1 cellular context compared by ENCODE assay signal in genomic region chr3:57948782-57949242, GRCh38.
TF ChIP-seq lines count a peak whose summit lies in the region.

No MANE protein-coding gene starts in this region.

TF ChIP-seq in HepG2, 621 proteins besides CTCF, POLR2A, EP300 and RAD21 (continued from another document and continues in another):
- TF ChIP-seq NFAT5 (CRISPR knock-in tag; IDR thresholded peaks at IDR 0.05): no peak
- TF ChIP-seq CBFB (CRISPR knock-in tag; IDR thresholded peaks at IDR 0.05): no peak
- no peak for TF ChIP-seq SP4 (CRISPR knock-in tag; IDR thresholded peaks at IDR 0.05)
- no peak for TF ChIP-seq GPN1 (CRISPR knock-in tag; IDR thresholded peaks at IDR 0.05; ENCODE audit: borderline replicate concordance)
- TF ChIP-seq SMAD9 (CRISPR knock-in tag; IDR thresholded peaks at IDR 0.05): no peak
- 0 out of 2 replicates have a peak, but pooled peaks have one; percentile 52 for TF ChIP-seq ZFP1 (CRISPR knock-in tag; IDR thresholded peaks at IDR 0.05)
- TF ChIP-seq ZNF484 (CRISPR knock-in tag; IDR thresholded peaks at IDR 0.05; ENCODE audit: borderline replicate concordance, low read depth): no peak
- TF ChIP-seq BHLHE40 (IDR thresholded peaks at IDR 0.05; ENCODE audit: low read length): no peak
- no peak for TF ChIP-seq ZNF264 (CRISPR knock-in tag; IDR thresholded peaks at IDR 0.05)
- 0 out of 2 replicates have a peak, but pooled peaks have one; percentile 14 for TF ChIP-seq ZNF629 (CRISPR knock-in tag; conservative IDR thresholded peaks at IDR 0.05)
- 0 out of 2 replicates have a peak, but pooled peaks have one; percentile 4 for TF ChIP-seq ZMYM2 (CRISPR knock-in tag; IDR thresholded peaks at IDR 0.05)
- no peak for TF ChIP-seq ZNF17 (CRISPR knock-in tag; IDR thresholded peaks at IDR 0.05)
- 0 out of 2 replicates have a peak, but pooled peaks have one; percentile 18 for TF ChIP-seq ZSCAN9 (CRISPR knock-in tag; IDR thresholded peaks at IDR 0.05; ENCODE audit: borderline replicate concordance)
- TF ChIP-seq ZNF639 (CRISPR knock-in tag; conservative IDR thresholded peaks at IDR 0.05): no peak
- TF ChIP-seq ZNF34 (CRISPR knock-in tag; IDR thresholded peaks at IDR 0.05; ENCODE audit: borderline replicate concordance): no peak
- no peak for TF ChIP-seq NRL (CRISPR knock-in tag; IDR thresholded peaks at IDR 0.05; ENCODE audit: borderline replicate concordance)
- 0 out of 2 replicates have a peak, but pooled peaks have one; percentile 30 for TF ChIP-seq BRF2 (CRISPR knock-in tag; IDR thresholded peaks at IDR 0.05)
- TF ChIP-seq ZNF124 (CRISPR knock-in tag; IDR thresholded peaks at IDR 0.05): no peak
- 0 out of 2 replicates have a peak, but pooled peaks have one; percentile 55 for TF ChIP-seq ZSCAN31 (CRISPR knock-in tag; IDR thresholded peaks at IDR 0.05; ENCODE audit: low read depth)
- no peak for TF ChIP-seq ZNF768 (CRISPR knock-in tag; IDR thresholded peaks at IDR 0.05)
- no peak; the same call in 1 of the 2 replicates for TF ChIP-seq ZNF746 (CRISPR knock-in tag; IDR thresholded peaks at IDR 0.05)
- no peak for TF ChIP-seq CHD2 (IDR thresholded peaks at IDR 0.05; ENCODE audit: low read depth, low read length)
- no peak for TF ChIP-seq ZNF230 (CRISPR knock-in tag; IDR thresholded peaks at IDR 0.05)
- TF ChIP-seq NCOA5 (CRISPR knock-in tag; IDR thresholded peaks at IDR 0.05): no peak
- no peak; the same call in 1 of the 2 replicates for TF ChIP-seq FOSL2 (CRISPR knock-in tag; IDR thresholded peaks at IDR 0.05)
- TF ChIP-seq RFXAP (CRISPR knock-in tag; IDR thresholded peaks at IDR 0.05; ENCODE audit: borderline replicate concordance): no peak
- no peak for TF ChIP-seq NFKB2 (CRISPR knock-in tag; IDR thresholded peaks at IDR 0.05; ENCODE audit: borderline replicate concordance)
- peak; percentile 87 for TF ChIP-seq RXRA (CRISPR knock-in tag; IDR thresholded peaks at IDR 0.05)
- no peak for TF ChIP-seq RNF2 (conservative IDR thresholded peaks at IDR 0.05; ENCODE audit: low read depth)
- TF ChIP-seq BRD4 (CRISPR knock-in tag; IDR thresholded peaks at IDR 0.05): peak; percentile 38; the same call in 1 of the 2 replicates
- peak; percentile 45; the same call in 1 of the 2 replicates for TF ChIP-seq JUN (CRISPR knock-in tag; IDR thresholded peaks at IDR 0.05)
- no peak for TF ChIP-seq TCF7L2 (IDR thresholded peaks at IDR 0.05; ENCODE audit: low read depth, low read length)
- TF ChIP-seq RBAK (CRISPR knock-in tag; IDR thresholded peaks at IDR 0.05): no peak
- TF ChIP-seq KDM2A (CRISPR knock-in tag; IDR thresholded peaks at IDR 0.05; ENCODE audit: borderline replicate concordance, low read depth): no peak
- no peak for TF ChIP-seq CENPX (CRISPR knock-in tag; IDR thresholded peaks at IDR 0.05)
- TF ChIP-seq ZNF281 (CRISPR knock-in tag; IDR thresholded peaks at IDR 0.05; ENCODE audit: borderline replicate concordance): peak; percentile 85; the same call in 1 of the 2 replicates
- no peak for TF ChIP-seq SP140L (CRISPR knock-in tag; IDR thresholded peaks at IDR 0.05; ENCODE audit: borderline replicate concordance)
- TF ChIP-seq FOXA1 (IDR thresholded peaks at IDR 0.05): no peak
- no peak; the same call in 1 of the 2 replicates for TF ChIP-seq FOXA1 (CRISPR knock-in tag; IDR thresholded peaks at IDR 0.05)
- TF ChIP-seq MEIS1 (CRISPR knock-in tag; IDR thresholded peaks at IDR 0.05; ENCODE audit: borderline replicate concordance): 0 out of 2 replicates have a peak, but pooled peaks have one; percentile 32
- no peak for TF ChIP-seq RBFOX2 (IDR thresholded peaks at IDR 0.05; ENCODE audit: low read depth, low read length)
- TF ChIP-seq TBX2 (CRISPR knock-in tag; IDR thresholded peaks at IDR 0.05; ENCODE audit: borderline replicate concordance): peak; percentile 80
- TF ChIP-seq GMEB2 (CRISPR knock-in tag; IDR thresholded peaks at IDR 0.05; ENCODE audit: low read depth): no peak
- peak; percentile 44; the same call in 1 of the 2 replicates for TF ChIP-seq POLR2G (IDR thresholded peaks at IDR 0.05; ENCODE audit: low read depth, low read length)
- TF ChIP-seq ATF5 (CRISPR knock-in tag; IDR thresholded peaks at IDR 0.05; ENCODE audit: low read depth): no peak
- TF ChIP-seq HOMEZ (CRISPR knock-in tag; IDR thresholded peaks at IDR 0.05; ENCODE audit: low read depth): no peak
- TF ChIP-seq PAWR (CRISPR knock-in tag; IDR thresholded peaks at IDR 0.05; ENCODE audit: borderline replicate concordance): no peak
- TF ChIP-seq ZMAT5 (CRISPR knock-in tag; IDR thresholded peaks at IDR 0.05; ENCODE audit: borderline replicate concordance, low read depth): no peak
- TF ChIP-seq ZBTB7A (CRISPR knock-in tag; IDR thresholded peaks at IDR 0.05): no peak
- TF ChIP-seq ZNF335 (CRISPR knock-in tag; IDR thresholded peaks at IDR 0.05): no peak
- TF ChIP-seq HNF1B (CRISPR knock-in tag; IDR thresholded peaks at IDR 0.05): no peak
- TF ChIP-seq NR3C1 (CRISPR knock-in tag; IDR thresholded peaks at IDR 0.05): no peak
